In the genomic region with DNA sequence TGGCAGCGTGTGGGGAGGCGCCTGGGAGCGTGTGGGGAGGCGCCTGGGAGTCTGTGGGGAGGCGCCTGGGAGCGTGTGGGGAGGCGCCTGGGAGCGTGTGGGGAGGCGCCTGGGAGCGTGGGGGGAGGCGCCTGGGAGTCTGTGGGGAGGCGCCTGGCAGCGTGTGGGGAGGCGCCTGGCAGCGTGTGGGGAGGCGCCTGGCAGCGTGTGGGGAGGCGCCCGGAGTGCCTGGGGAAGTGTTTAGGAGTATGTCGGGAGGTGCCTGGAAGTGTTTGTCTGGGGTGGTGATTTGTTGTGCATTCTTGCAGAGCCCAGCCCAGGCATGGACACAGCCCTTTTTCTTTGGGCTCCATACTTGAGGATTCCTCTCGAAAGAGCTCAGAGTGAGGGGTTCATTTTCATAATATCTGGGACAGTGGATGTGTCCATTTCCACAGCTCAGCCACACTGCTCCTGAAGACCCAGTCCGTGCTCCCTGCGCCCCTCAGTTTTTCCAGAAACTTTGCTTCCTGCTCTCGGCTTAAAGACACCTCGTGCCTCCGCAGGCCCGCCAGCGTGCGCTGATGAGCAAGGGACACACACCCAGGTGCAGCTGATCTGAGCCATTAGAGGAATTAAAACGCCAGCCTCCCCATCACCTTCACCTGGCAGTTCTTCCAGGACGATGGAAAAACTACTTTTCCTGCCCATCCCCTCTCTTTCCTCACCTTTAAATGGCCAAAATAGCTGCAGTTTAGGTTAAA, we compare ENCODE assay signal across 2 cellular contexts.
TF ChIP-seq lines count a peak whose summit lies in the region.

No MANE protein-coding gene starts in this region.

TF ChIP-seq in IMR-90, 13 proteins besides CTCF, POLR2A, EP300 and RAD21:
- TF ChIP-seq CEBPB (IDR thresholded peaks at IDR 0.05; ENCODE audit: low read depth, low read length): no peak
- TF ChIP-seq, protein P1, sequence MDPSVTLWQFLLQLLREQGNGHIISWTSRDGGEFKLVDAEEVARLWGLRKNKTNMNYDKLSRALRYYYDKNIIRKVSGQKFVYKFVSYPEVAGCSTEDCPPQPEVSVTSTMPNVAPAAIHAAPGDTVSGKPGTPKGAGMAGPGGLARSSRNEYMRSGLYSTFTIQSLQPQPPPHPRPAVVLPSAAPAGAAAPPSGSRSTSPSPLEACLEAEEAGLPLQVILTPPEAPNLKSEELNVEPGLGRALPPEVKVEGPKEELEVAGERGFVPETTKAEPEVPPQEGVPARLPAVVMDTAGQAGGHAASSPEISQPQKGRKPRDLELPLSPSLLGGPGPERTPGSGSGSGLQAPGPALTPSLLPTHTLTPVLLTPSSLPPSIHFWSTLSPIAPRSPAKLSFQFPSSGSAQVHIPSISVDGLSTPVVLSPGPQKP (IDR thresholded peaks at IDR 0.05; ENCODE audit: borderline replicate concordance, low read depth, low read length): no peak
- TF ChIP-seq MAFK (IDR thresholded peaks at IDR 0.05; ENCODE audit: low read depth, low read length): no peak
- no peak for TF ChIP-seq MAZ (IDR thresholded peaks at IDR 0.05; ENCODE audit: borderline replicate concordance, low read depth, low read length)
- no peak for TF ChIP-seq RFX5 (IDR thresholded peaks at IDR 0.05; ENCODE audit: low read depth, low read length)
- TF ChIP-seq SMC3 (IDR thresholded peaks at IDR 0.05; ENCODE audit: low read depth, low read length): no peak
- TF ChIP-seq, protein P2, sequence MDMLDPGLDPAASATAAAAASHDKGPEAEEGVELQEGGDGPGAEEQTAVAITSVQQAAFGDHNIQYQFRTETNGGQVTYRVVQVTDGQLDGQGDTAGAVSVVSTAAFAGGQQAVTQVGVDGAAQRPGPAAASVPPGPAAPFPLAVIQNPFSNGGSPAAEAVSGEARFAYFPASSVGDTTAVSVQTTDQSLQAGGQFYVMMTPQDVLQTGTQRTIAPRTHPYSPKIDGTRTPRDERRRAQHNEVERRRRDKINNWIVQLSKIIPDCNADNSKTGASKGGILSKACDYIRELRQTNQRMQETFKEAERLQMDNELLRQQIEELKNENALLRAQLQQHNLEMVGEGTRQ (IDR thresholded peaks at IDR 0.05; ENCODE audit: low read depth, low read length): no peak
- TF ChIP-seq NFE2L2 (IDR thresholded peaks at IDR 0.05; ENCODE audit: low read depth, low read length): no peak
- no peak for TF ChIP-seq CHD1 (IDR thresholded peaks at IDR 0.05; ENCODE audit: low read depth, low read length)
- TF ChIP-seq FOS (IDR thresholded peaks at IDR 0.05; ENCODE audit: low read depth, low read length): no peak
- TF ChIP-seq MXI1 (IDR thresholded peaks at IDR 0.05; ENCODE audit: borderline replicate concordance, low read depth, low read length): no peak
- no peak for TF ChIP-seq BHLHE40 (IDR thresholded peaks at IDR 0.05; ENCODE audit: low read depth, low read length)
- no peak for TF ChIP-seq RCOR1 (IDR thresholded peaks at IDR 0.05; ENCODE audit: insufficient replicate concordance, low read length)
TF ChIP-seq in IMR-90: peak in this region for 0.

TF ChIP-seq in K562, 482 proteins besides CTCF, POLR2A, EP300 and RAD21 (continues in another document):
- TF ChIP-seq, protein P3, sequence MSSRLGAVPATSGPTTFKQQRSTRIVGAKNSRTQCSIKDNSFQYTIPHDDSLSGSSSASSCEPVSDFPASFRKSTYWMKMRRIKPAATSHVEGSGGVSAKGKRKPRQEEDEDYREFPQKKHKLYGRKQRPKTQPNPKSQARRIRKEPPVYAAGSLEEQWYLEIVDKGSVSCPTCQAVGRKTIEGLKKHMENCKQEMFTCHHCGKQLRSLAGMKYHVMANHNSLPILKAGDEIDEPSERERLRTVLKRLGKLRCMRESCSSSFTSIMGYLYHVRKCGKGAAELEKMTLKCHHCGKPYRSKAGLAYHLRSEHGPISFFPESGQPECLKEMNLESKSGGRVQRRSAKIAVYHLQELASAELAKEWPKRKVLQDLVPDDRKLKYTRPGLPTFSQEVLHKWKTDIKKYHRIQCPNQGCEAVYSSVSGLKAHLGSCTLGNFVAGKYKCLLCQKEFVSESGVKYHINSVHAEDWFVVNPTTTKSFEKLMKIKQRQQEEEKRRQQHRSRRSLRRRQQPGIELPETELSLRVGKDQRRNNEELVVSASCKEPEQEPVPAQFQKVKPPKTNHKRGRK (tag; IDR thresholded peaks at IDR 0.05): no peak
- no peak for TF ChIP-seq PCBP2 (IDR thresholded peaks at IDR 0.05; ENCODE audit: low read depth, low read length, poor library complexity, severe bottlenecking)
- TF ChIP-seq, protein P4, sequence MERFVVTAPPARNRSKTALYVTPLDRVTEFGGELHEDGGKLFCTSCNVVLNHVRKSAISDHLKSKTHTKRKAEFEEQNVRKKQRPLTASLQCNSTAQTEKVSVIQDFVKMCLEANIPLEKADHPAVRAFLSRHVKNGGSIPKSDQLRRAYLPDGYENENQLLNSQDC (CRISPR knock-in tag; IDR thresholded peaks at IDR 0.05): no peak
- 0 out of 2 replicates have a peak, but pooled peaks have one; percentile 27 for TF ChIP-seq MBD2 (IDR thresholded peaks at IDR 0.05; ENCODE audit: borderline replicate concordance, low read depth)
- no peak for TF ChIP-seq ZNF121 (CRISPR knock-in tag; conservative IDR thresholded peaks at IDR 0.05)
- TF ChIP-seq NR2C2 (CRISPR knock-in tag; IDR thresholded peaks at IDR 0.05): no peak
- peak; percentile 24; the same call in 1 of the 2 replicates for TF ChIP-seq NR2C2 (tag; IDR thresholded peaks at IDR 0.05)
- TF ChIP-seq, protein P5, sequence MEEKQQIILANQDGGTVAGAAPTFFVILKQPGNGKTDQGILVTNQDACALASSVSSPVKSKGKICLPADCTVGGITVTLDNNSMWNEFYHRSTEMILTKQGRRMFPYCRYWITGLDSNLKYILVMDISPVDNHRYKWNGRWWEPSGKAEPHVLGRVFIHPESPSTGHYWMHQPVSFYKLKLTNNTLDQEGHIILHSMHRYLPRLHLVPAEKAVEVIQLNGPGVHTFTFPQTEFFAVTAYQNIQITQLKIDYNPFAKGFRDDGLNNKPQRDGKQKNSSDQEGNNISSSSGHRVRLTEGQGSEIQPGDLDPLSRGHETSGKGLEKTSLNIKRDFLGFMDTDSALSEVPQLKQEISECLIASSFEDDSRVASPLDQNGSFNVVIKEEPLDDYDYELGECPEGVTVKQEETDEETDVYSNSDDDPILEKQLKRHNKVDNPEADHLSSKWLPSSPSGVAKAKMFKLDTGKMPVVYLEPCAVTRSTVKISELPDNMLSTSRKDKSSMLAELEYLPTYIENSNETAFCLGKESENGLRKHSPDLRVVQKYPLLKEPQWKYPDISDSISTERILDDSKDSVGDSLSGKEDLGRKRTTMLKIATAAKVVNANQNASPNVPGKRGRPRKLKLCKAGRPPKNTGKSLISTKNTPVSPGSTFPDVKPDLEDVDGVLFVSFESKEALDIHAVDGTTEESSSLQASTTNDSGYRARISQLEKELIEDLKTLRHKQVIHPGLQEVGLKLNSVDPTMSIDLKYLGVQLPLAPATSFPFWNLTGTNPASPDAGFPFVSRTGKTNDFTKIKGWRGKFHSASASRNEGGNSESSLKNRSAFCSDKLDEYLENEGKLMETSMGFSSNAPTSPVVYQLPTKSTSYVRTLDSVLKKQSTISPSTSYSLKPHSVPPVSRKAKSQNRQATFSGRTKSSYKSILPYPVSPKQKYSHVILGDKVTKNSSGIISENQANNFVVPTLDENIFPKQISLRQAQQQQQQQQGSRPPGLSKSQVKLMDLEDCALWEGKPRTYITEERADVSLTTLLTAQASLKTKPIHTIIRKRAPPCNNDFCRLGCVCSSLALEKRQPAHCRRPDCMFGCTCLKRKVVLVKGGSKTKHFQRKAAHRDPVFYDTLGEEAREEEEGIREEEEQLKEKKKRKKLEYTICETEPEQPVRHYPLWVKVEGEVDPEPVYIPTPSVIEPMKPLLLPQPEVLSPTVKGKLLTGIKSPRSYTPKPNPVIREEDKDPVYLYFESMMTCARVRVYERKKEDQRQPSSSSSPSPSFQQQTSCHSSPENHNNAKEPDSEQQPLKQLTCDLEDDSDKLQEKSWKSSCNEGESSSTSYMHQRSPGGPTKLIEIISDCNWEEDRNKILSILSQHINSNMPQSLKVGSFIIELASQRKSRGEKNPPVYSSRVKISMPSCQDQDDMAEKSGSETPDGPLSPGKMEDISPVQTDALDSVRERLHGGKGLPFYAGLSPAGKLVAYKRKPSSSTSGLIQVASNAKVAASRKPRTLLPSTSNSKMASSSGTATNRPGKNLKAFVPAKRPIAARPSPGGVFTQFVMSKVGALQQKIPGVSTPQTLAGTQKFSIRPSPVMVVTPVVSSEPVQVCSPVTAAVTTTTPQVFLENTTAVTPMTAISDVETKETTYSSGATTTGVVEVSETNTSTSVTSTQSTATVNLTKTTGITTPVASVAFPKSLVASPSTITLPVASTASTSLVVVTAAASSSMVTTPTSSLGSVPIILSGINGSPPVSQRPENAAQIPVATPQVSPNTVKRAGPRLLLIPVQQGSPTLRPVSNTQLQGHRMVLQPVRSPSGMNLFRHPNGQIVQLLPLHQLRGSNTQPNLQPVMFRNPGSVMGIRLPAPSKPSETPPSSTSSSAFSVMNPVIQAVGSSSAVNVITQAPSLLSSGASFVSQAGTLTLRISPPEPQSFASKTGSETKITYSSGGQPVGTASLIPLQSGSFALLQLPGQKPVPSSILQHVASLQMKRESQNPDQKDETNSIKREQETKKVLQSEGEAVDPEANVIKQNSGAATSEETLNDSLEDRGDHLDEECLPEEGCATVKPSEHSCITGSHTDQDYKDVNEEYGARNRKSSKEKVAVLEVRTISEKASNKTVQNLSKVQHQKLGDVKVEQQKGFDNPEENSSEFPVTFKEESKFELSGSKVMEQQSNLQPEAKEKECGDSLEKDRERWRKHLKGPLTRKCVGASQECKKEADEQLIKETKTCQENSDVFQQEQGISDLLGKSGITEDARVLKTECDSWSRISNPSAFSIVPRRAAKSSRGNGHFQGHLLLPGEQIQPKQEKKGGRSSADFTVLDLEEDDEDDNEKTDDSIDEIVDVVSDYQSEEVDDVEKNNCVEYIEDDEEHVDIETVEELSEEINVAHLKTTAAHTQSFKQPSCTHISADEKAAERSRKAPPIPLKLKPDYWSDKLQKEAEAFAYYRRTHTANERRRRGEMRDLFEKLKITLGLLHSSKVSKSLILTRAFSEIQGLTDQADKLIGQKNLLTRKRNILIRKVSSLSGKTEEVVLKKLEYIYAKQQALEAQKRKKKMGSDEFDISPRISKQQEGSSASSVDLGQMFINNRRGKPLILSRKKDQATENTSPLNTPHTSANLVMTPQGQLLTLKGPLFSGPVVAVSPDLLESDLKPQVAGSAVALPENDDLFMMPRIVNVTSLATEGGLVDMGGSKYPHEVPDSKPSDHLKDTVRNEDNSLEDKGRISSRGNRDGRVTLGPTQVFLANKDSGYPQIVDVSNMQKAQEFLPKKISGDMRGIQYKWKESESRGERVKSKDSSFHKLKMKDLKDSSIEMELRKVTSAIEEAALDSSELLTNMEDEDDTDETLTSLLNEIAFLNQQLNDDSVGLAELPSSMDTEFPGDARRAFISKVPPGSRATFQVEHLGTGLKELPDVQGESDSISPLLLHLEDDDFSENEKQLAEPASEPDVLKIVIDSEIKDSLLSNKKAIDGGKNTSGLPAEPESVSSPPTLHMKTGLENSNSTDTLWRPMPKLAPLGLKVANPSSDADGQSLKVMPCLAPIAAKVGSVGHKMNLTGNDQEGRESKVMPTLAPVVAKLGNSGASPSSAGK (IDR thresholded peaks at IDR 0.05): peak; percentile 71; the same call in 1 of the 2 replicates
- no peak for TF ChIP-seq ZNF184 (CRISPR knock-in tag; IDR thresholded peaks at IDR 0.05)
- TF ChIP-seq, protein P6, sequence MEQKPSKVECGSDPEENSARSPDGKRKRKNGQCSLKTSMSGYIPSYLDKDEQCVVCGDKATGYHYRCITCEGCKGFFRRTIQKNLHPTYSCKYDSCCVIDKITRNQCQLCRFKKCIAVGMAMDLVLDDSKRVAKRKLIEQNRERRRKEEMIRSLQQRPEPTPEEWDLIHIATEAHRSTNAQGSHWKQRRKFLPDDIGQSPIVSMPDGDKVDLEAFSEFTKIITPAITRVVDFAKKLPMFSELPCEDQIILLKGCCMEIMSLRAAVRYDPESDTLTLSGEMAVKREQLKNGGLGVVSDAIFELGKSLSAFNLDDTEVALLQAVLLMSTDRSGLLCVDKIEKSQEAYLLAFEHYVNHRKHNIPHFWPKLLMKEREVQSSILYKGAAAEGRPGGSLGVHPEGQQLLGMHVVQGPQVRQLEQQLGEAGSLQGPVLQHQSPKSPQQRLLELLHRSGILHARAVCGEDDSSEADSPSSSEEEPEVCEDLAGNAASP (IDR thresholded peaks at IDR 0.05): no peak
- TF ChIP-seq, protein P7, sequence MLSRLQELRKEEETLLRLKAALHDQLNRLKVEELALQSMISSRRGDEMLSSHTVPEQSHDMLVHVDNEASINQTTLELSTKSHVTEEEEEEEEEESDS (CRISPR knock-in tag; IDR thresholded peaks at IDR 0.05): no peak
- TF ChIP-seq KLF1 (tag; IDR thresholded peaks at IDR 0.05): no peak
- TF ChIP-seq, protein P8, sequence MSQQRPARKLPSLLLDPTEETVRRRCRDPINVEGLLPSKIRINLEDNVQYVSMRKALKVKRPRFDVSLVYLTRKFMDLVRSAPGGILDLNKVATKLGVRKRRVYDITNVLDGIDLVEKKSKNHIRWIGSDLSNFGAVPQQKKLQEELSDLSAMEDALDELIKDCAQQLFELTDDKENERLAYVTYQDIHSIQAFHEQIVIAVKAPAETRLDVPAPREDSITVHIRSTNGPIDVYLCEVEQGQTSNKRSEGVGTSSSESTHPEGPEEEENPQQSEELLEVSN (IDR thresholded peaks at IDR 0.05; ENCODE audit: borderline replicate concordance in 1 of 2, extremely low read depth in 1 of 2, insufficient read depth in 1 of 2, insufficient read length in 1 of 2, low read depth in 1 of 2, low read length in 1 of 2, poor library complexity in 1 of 2, severe bottlenecking in 1 of 2): peak in 1 of 2 experiments; percentile 49
- no peak for TF ChIP-seq ZNF584 (CRISPR knock-in tag; IDR thresholded peaks at IDR 0.05; ENCODE audit: low read depth)
- TF ChIP-seq, protein P9, sequence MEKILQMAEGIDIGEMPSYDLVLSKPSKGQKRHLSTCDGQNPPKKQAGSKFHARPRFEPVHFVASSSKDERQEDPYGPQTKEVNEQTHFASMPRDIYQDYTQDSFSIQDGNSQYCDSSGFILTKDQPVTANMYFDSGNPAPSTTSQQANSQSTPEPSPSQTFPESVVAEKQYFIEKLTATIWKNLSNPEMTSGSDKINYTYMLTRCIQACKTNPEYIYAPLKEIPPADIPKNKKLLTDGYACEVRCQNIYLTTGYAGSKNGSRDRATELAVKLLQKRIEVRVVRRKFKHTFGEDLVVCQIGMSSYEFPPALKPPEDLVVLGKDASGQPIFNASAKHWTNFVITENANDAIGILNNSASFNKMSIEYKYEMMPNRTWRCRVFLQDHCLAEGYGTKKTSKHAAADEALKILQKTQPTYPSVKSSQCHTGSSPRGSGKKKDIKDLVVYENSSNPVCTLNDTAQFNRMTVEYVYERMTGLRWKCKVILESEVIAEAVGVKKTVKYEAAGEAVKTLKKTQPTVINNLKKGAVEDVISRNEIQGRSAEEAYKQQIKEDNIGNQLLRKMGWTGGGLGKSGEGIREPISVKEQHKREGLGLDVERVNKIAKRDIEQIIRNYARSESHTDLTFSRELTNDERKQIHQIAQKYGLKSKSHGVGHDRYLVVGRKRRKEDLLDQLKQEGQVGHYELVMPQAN (IDR thresholded peaks at IDR 0.05; ENCODE audit: borderline replicate concordance): no peak
- TF ChIP-seq RFX7 (CRISPR knock-in tag; IDR thresholded peaks at IDR 0.05): no peak
- TF ChIP-seq SRSF1 (IDR thresholded peaks at IDR 0.05; ENCODE audit: low read depth, low read length): no peak
- no peak for TF ChIP-seq PHF21A (IDR thresholded peaks at IDR 0.05; ENCODE audit: borderline replicate concordance, low read depth)
- TF ChIP-seq ZNF124 (CRISPR knock-in tag; IDR thresholded peaks at IDR 0.05): no peak
- TF ChIP-seq, protein P10, sequence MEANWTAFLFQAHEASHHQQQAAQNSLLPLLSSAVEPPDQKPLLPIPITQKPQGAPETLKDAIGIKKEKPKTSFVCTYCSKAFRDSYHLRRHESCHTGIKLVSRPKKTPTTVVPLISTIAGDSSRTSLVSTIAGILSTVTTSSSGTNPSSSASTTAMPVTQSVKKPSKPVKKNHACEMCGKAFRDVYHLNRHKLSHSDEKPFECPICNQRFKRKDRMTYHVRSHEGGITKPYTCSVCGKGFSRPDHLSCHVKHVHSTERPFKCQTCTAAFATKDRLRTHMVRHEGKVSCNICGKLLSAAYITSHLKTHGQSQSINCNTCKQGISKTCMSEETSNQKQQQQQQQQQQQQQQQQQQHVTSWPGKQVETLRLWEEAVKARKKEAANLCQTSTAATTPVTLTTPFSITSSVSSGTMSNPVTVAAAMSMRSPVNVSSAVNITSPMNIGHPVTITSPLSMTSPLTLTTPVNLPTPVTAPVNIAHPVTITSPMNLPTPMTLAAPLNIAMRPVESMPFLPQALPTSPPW (CRISPR knock-in tag; IDR thresholded peaks at IDR 0.05): no peak
